12 cellular contexts compared by ENCODE assay signal in genomic region chr15:70240082-70240481, GRCh38.
DNase-seq lines count a peak whose midpoint lies in the region; ATAC-seq and TF ChIP-seq lines count a peak whose summit lies in the region.
"Had no signal": no experiment of that assay in that cellular context is flagged by ENCODE, and none has a peak within 500 bp of the region (broad histone marks: within the 10 kb centered on the region; RNA-seq: fewer than 3 reads in every experiment).

No MANE protein-coding gene starts in this region.

- H3K36me3 Mint-ChIP-seq in central memory CD8-positive, alpha-beta T cell (ENCODE audit: insufficient read depth) = no peaks in the 10 kb centered on the region
- H3K36me3 Mint-ChIP-seq in GM23338 (ENCODE audit: low read depth) = no peaks in the 10 kb centered on the region
- H3K36me3 Mint-ChIP-seq: activated naive CD4-positive, alpha-beta T cell treated with anti-CD3 and anti-CD28 coated beads, Interleukin-2, amount 50 U/mL, for 24 hours had no signal

- no peaks in the 10 kb centered on the region for H3F3A ChIP-seq in GM23338 (replicated peaks; ENCODE audit: low read depth)

- H3K9me3 Mint-ChIP-seq in central memory CD8-positive, alpha-beta T cell = no peaks in the 10 kb centered on the region
- H3K9me3 Mint-ChIP-seq in GM23338 = no peaks in the 10 kb centered on the region
- H3K9me3 Mint-ChIP-seq: activated naive CD4-positive, alpha-beta T cell treated with anti-CD3 and anti-CD28 coated beads, Interleukin-2, amount 50 U/mL, for 24 hours had no signal

- H3K4me1 ChIP-seq in ascending aorta = no peaks in the 10 kb centered on the region
- H3K4me1 ChIP-seq in GM23338 (ENCODE audit: insufficient read depth) = no peaks in the 10 kb centered on the region

- TF ChIP-seq CTCF in GM20000 (IDR thresholded peaks at IDR 0.05; ENCODE audit: extremely low read depth, missing control alignments) (no peak), ascending aorta (IDR thresholded peaks at IDR 0.05) (no peak), GM23338 (conservative IDR thresholded peaks at IDR 0.05; ENCODE audit: low read depth in 2 of 2) (no peak)

- no peak overlapping the region for H2AFZ ChIP-seq in GM23338

- no peak overlapping the region for H3K4me3 ChIP-seq in ascending aorta
- no peak overlapping the region for H3K4me3 ChIP-seq in GM23338

- H3K4me3 Mint-ChIP-seq in central memory CD8-positive, alpha-beta T cell = no peak overlapping the region
- no peak overlapping the region for H3K4me3 Mint-ChIP-seq in GM23338
- H3K4me3 Mint-ChIP-seq: activated naive CD4-positive, alpha-beta T cell treated with anti-CD3 and anti-CD28 coated beads, Interleukin-2, amount 50 U/mL, for 24 hours had no signal

- DNase-seq in GM20000 (ENCODE audit: low spot score) = peak; percentile 75
- no peak for DNase-seq in central memory CD8-positive, alpha-beta T cell (ENCODE audit: low spot score in 2 of 2)
- no peak for DNase-seq in ascending aorta (ENCODE audit: low spot score in 2 of 2)
- no peak for DNase-seq in NCI-H446 (lab: John Stamatoyannopoulos, UW)
- DNase-seq in NCI-H526 treated with DMSO at 0.1 percent for 48 hours (lab: John Stamatoyannopoulos, UW) = no peak
- DNase-seq in GM23338 (ENCODE audit: low spot score) = no peak
- DNase-seq: COR-L47, head of caudate nucleus, NCI-H1436 had no signal

- no peak overlapping the region for H3K27ac ChIP-seq in ascending aorta
- H3K27ac ChIP-seq in GM23338 (ENCODE audit: low read depth) = no peak overlapping the region

- ATAC-seq in GM18508 (IDR thresholded peaks at IDR 0.05; ENCODE audit: insufficient read depth, unreplicated experiment) (peak; percentile 60), HG03045 (IDR thresholded peaks at IDR 0.05; ENCODE audit: unreplicated experiment) (peak; percentile 67), GM23338 (no peak)
- peak; percentile 49 for ATAC-seq in central memory CD8-positive, alpha-beta T cell (replicated peaks; ENCODE audit: extremely low read depth, poor library complexity, severe bottlenecking)

- H3K27ac Mint-ChIP-seq in central memory CD8-positive, alpha-beta T cell (ENCODE audit: low read depth) = peak overlapping the region; percentile 58
- no peak overlapping the region for H3K27ac Mint-ChIP-seq in GM23338

- H3K27me3 ChIP-seq in ascending aorta (no peaks in the 10 kb centered on the region), GM23338 (ENCODE audit: insufficient read depth) (no peaks in the 10 kb centered on the region)

- H3K9me2 ChIP-seq in GM23338 (ENCODE audit: insufficient read depth) = 0 out of 2 replicates have a peak, but pooled peaks cover 3% of the 10 kb centered on the region

- H3K79me2 ChIP-seq in GM23338 (replicated peaks; ENCODE audit: insufficient read depth) = no peaks in the 10 kb centered on the region

- intact Hi-C loops in ascending aorta (cut with DNase I) = no loop called here

- no peak overlapping the region for H3K4me2 ChIP-seq in GM23338

- H3K36me3 ChIP-seq in ascending aorta = no peaks in the 10 kb centered on the region
- no peaks in the 10 kb centered on the region for H3K36me3 ChIP-seq in GM23338 (ENCODE audit: insufficient read depth)

- no peaks in the 10 kb centered on the region for H4K20me1 ChIP-seq in GM23338 (replicated peaks; ENCODE audit: insufficient read depth)

- H3K4me1 Mint-ChIP-seq in central memory CD8-positive, alpha-beta T cell = no peaks in the 10 kb centered on the region
- peaks cover 4% of the 10 kb centered on the region; the same call in 1 of the 3 replicates for H3K4me1 Mint-ChIP-seq in GM23338

- no peaks in the 10 kb centered on the region for H3K27me3 Mint-ChIP-seq in central memory CD8-positive, alpha-beta T cell
- H3K27me3 Mint-ChIP-seq in GM23338 (ENCODE audit: insufficient read depth, low read depth, poor library complexity) = no peaks in the 10 kb centered on the region
- H3K27me3 Mint-ChIP-seq: activated naive CD4-positive, alpha-beta T cell treated with anti-CD3 and anti-CD28 coated beads, Interleukin-2, amount 50 U/mL, for 24 hours had no signal

- no peaks in the 10 kb centered on the region for H3K9me3 ChIP-seq in ascending aorta

TF ChIP-seq in GM23338, 12 proteins besides CTCF, POLR2A, EP300 and RAD21:
- no peak for TF ChIP-seq EZH2 (IDR thresholded peaks at IDR 0.05; ENCODE audit: low read depth, unreplicated experiment)
